14 cellular contexts compared by ENCODE assay signal in genomic region chr17:3918372-3919122, GRCh38. TPM values are rescaled to one million over a fixed set of nuclear protein-coding genes. Genes with fewer than 3 reads are reported as not detected.
A peak's percentile ranks its signal among the peaks of the same experiment; 100 is the strongest.
DNase-seq lines count a peak whose midpoint lies in the region; ATAC-seq and TF ChIP-seq lines count a peak whose summit lies in the region.
"Had no signal": no experiment of that assay in that cellular context is flagged by ENCODE, and none has a peak within 500 bp of the region (broad histone marks: within the 10 kb centered on the region; RNA-seq: fewer than 3 reads in every experiment).

No MANE protein-coding gene starts in this region.

- POLR2A ChIA-PET in activated CD4-positive, alpha-beta T cell treated with anti-CD3 and anti-CD28 coated beads, Interleukin-2, amount 10 ng/mL, durations not matched to agents 7 days and 5 days (lab: Charles Lee): no interaction called here
- POLR2A ChIA-PET in activated CD4-positive, alpha-beta T cell treated with anti-CD3 and anti-CD28 coated beads for 36 hours (lab: Charles Lee): no interaction called here

- H3K4me1 Mint-ChIP-seq in activated CD4-positive, alpha-beta T cell treated with anti-CD3 and anti-CD28 coated beads, Interleukin-2, amount 10 ng/mL, durations not matched to agents 7 days and 5 days: peaks cover 26% of the 10 kb centered on the region
- H3K4me1 Mint-ChIP-seq in activated CD4-positive, alpha-beta T cell treated with anti-CD3 and anti-CD28 coated beads for 36 hours: peaks cover 27% of the 10 kb centered on the region
- peaks cover 29% of the 10 kb centered on the region for H3K4me1 Mint-ChIP-seq in T-helper 17 cell
- peaks cover 51% of the 10 kb centered on the region for H3K4me1 Mint-ChIP-seq in memory B cell

- intact Hi-C loops in activated CD4-positive, alpha-beta T cell treated with anti-CD3 and anti-CD28 coated beads for 36 hours (cut with DNase I, micrococcal nuclease): no loop called here
- intact Hi-C loops in left lung (cut with DNase I): loop anchor here in 1 of 2 donors (10.0 kb wide), 1 partner anchor 86 kb away; no protein-coding TSS in a partner anchor

- H3K4me3 Mint-ChIP-seq in activated CD4-positive, alpha-beta T cell treated with anti-CD3 and anti-CD28 coated beads, Interleukin-2, amount 10 ng/mL, durations not matched to agents 7 days and 5 days: no peak overlapping the region
- H3K4me3 Mint-ChIP-seq in activated CD4-positive, alpha-beta T cell treated with anti-CD3 and anti-CD28 coated beads for 36 hours: no peak overlapping the region
- H3K4me3 Mint-ChIP-seq in T-helper 17 cell: no peak overlapping the region
- H3K4me3 Mint-ChIP-seq in memory B cell: no peak overlapping the region

- peak overlapping the region; percentile 83 to 84 for H3K27ac ChIP-seq in thoracic aorta
- H3K27ac ChIP-seq in left lung: peak overlapping the region in 1 of 2 donors; percentile 53

- H3K27me3 ChIP-seq in thoracic aorta (replicated peaks; ENCODE audit: insufficient read depth): no peaks in the 10 kb centered on the region
- no peaks in the 10 kb centered on the region for H3K27me3 ChIP-seq in left lung

- H3K27ac Mint-ChIP-seq in activated CD4-positive, alpha-beta T cell treated with anti-CD3 and anti-CD28 coated beads, Interleukin-2, amount 10 ng/mL, durations not matched to agents 7 days and 5 days: peak overlapping the region; percentile 60
- no peak overlapping the region for H3K27ac Mint-ChIP-seq in activated CD4-positive, alpha-beta T cell treated with anti-CD3 and anti-CD28 coated beads for 36 hours
- H3K27ac Mint-ChIP-seq in T-helper 17 cell (peak overlapping the region; percentile 45), memory B cell (peak overlapping the region; percentile 58)

- CTCF ChIA-PET in activated CD4-positive, alpha-beta T cell treated with anti-CD3 and anti-CD28 coated beads, Interleukin-2, amount 10 ng/mL, durations not matched to agents 7 days and 5 days (lab: Charles Lee): interaction anchor here (0.6 kb wide), 1 partner anchor 24 kb away, joined by 3 read pairs; no protein-coding TSS in a partner anchor
- CTCF ChIA-PET in activated CD4-positive, alpha-beta T cell treated with anti-CD3 and anti-CD28 coated beads for 36 hours (lab: Charles Lee): no interaction called here

- H3K36me3 ChIP-seq in thoracic aorta (no peaks in the 10 kb centered on the region), left lung (no peaks in the 10 kb centered on the region)

- H3K4me3 ChIP-seq in thoracic aorta (no peak overlapping the region), left lung (no peak overlapping the region)

- no peak for ATAC-seq in activated CD4-positive, alpha-beta T cell treated with anti-CD3 and anti-CD28 coated beads for 36 hours
- ATAC-seq in T-helper 17 cell (no peak), memory B cell (ENCODE audit: low read depth) (no peak), thoracic aorta (ENCODE audit: insufficient number of reproducible peaks, low FRiP score, low read depth) (no peak), left lung (no peak), GM21737 (IDR thresholded peaks at IDR 0.05; ENCODE audit: unreplicated experiment) (no peak), GM18502 (IDR thresholded peaks at IDR 0.05; ENCODE audit: poor library complexity, unreplicated experiment) (no peak)

- H3K9me3 ChIP-seq in T-helper 17 cell (ENCODE audit: control insufficient read depth, low read length, poor library complexity, severe bottlenecking) (no peaks in the 10 kb centered on the region), thoracic aorta (no peaks in the 10 kb centered on the region), left lung (no peaks in the 10 kb centered on the region)

- H3K36me3 Mint-ChIP-seq in activated CD4-positive, alpha-beta T cell treated with anti-CD3 and anti-CD28 coated beads, Interleukin-2, amount 10 ng/mL, durations not matched to agents 7 days and 5 days (ENCODE audit: low read depth): no peaks in the 10 kb centered on the region
- H3K36me3 Mint-ChIP-seq in activated CD4-positive, alpha-beta T cell treated with anti-CD3 and anti-CD28 coated beads for 36 hours (ENCODE audit: low read depth): no peaks in the 10 kb centered on the region
- H3K36me3 Mint-ChIP-seq in T-helper 17 cell (ENCODE audit: low read depth): no peaks in the 10 kb centered on the region
- H3K36me3 Mint-ChIP-seq in memory B cell: no peaks in the 10 kb centered on the region

- no peak for DNase-seq in activated CD4-positive, alpha-beta T cell treated with anti-CD3 and anti-CD28 coated beads, Interleukin-2, amount 10 ng/mL, durations not matched to agents 7 days and 5 days
- DNase-seq in activated CD4-positive, alpha-beta T cell treated with anti-CD3 and anti-CD28 coated beads for 36 hours: no peak
- DNase-seq in T-helper 17 cell (no peak), memory B cell (ENCODE audit: low spot score in 2 of 2) (no peak), thoracic aorta (ENCODE audit: low spot score) (no peak), left lung (no peak)
- DNase-seq: hippocampal formation, mesendoderm, NCI-H446, retina, trophoblast cell had no signal

- H3K4me1 ChIP-seq in thoracic aorta (ENCODE audit: control insufficient read depth in 1 of 2, low read depth in 2 of 2): peaks cover 23 to 59% of the 10 kb centered on the region in 2 donors
- peaks cover 9 to 39% of the 10 kb centered on the region in 2 donors for H3K4me1 ChIP-seq in left lung

- H3K27me3 Mint-ChIP-seq in activated CD4-positive, alpha-beta T cell treated with anti-CD3 and anti-CD28 coated beads, Interleukin-2, amount 10 ng/mL, durations not matched to agents 7 days and 5 days: no peaks in the 10 kb centered on the region
- H3K27me3 Mint-ChIP-seq in activated CD4-positive, alpha-beta T cell treated with anti-CD3 and anti-CD28 coated beads for 36 hours: no peaks in the 10 kb centered on the region
- H3K27me3 Mint-ChIP-seq in T-helper 17 cell (no peaks in the 10 kb centered on the region), memory B cell (no peaks in the 10 kb centered on the region)

- H3K9me3 Mint-ChIP-seq in activated CD4-positive, alpha-beta T cell treated with anti-CD3 and anti-CD28 coated beads, Interleukin-2, amount 10 ng/mL, durations not matched to agents 7 days and 5 days: no peaks in the 10 kb centered on the region
- no peaks in the 10 kb centered on the region for H3K9me3 Mint-ChIP-seq in activated CD4-positive, alpha-beta T cell treated with anti-CD3 and anti-CD28 coated beads for 36 hours (ENCODE audit: low read depth)
- no peaks in the 10 kb centered on the region for H3K9me3 Mint-ChIP-seq in memory B cell

- TF ChIP-seq CTCF in thoracic aorta (IDR thresholded peaks at IDR 0.05) (no peak), left lung (IDR thresholded peaks at IDR 0.05) (no peak)

RNA-seq across cellular contexts. Expression of gene P2RX1, which starts 2.3 kb away (rescaled TPM):
- under 1 TPM in 1 of 2 experiments, not detected in 1; 0.12 TPM for total RNA-seq in activated CD4-positive, alpha-beta T cell treated with anti-CD3 and anti-CD28 coated beads, Interleukin-2, amount 10 ng/mL, durations not matched to agents 7 days and 5 days
- under 1 TPM; 0.72 to 0.89 TPM for total RNA-seq in activated CD4-positive, alpha-beta T cell treated with anti-CD3 and anti-CD28 coated beads for 36 hours
- total RNA-seq in T-helper 17 cell (10 to 100 TPM in 1 of 2 donors, 1 to 10 TPM in 1; 4.2 to 15.0 TPM), thoracic aorta (1 to 10 TPM in 1 of 2 donors, under 1 TPM in 1; 0.63 to 7.3 TPM), left lung (10 to 100 TPM in 1 of 2 donors, 1 to 10 TPM in 1; 3.9 to 12.1 TPM)
- total RNA-seq: MCF 10A had no signal

RNA-seq across cellular contexts. Expression of gene CAMKK1, which starts 25.7 kb away (rescaled TPM):
- total RNA-seq in activated CD4-positive, alpha-beta T cell treated with anti-CD3 and anti-CD28 coated beads, Interleukin-2, amount 10 ng/mL, durations not matched to agents 7 days and 5 days: 1 to 10 TPM; 3.4 to 4.0 TPM
- total RNA-seq in activated CD4-positive, alpha-beta T cell treated with anti-CD3 and anti-CD28 coated beads for 36 hours: 1 to 10 TPM; 4.5 to 5.4 TPM
- total RNA-seq in T-helper 17 cell (1 to 10 TPM; 5.8 to 5.9 TPM), thoracic aorta (1 to 10 TPM; 1.8 to 4.7 TPM), left lung (10 to 100 TPM in 1 of 2 donors, 1 to 10 TPM in 1; 3.9 to 13.4 TPM)

RNA-seq across cellular contexts. Expression of gene ATP2A3, which starts 45.7 kb away (rescaled TPM):
- 100 to 1,000 TPM; 294 to 329 TPM for total RNA-seq in activated CD4-positive, alpha-beta T cell treated with anti-CD3 and anti-CD28 coated beads, Interleukin-2, amount 10 ng/mL, durations not matched to agents 7 days and 5 days
- total RNA-seq in activated CD4-positive, alpha-beta T cell treated with anti-CD3 and anti-CD28 coated beads for 36 hours: 10 to 100 TPM; 92.6 to 98.3 TPM
- total RNA-seq in T-helper 17 cell (100 to 1,000 TPM; 279 to 298 TPM), thoracic aorta (10 to 100 TPM; 37.2 to 50.4 TPM), left lung (10 to 100 TPM; 12.7 to 53.5 TPM)
- total RNA-seq: MCF 10A had no signal
